ENCODE assay signal across 15 cellular contexts in genomic region chr2:111057045-111057444, GRCh38.
"Had no signal": no experiment of that assay in that cellular context is flagged by ENCODE, and none has a peak within 500 bp of the region (broad histone marks: within the 10 kb centered on the region; RNA-seq: fewer than 3 reads in every experiment).

No MANE protein-coding gene starts in this region.

- H3K36me3 ChIP-seq: cardiac muscle cell, esophagus squamous epithelium, spleen had no signal

- DNase-seq: activated CD4-positive, alpha-beta T cell treated with anti-CD3 and anti-CD28 coated beads, Interleukin-2, amount 50 U/mL, for 48 hours; activated CD8-positive, alpha-beta memory T cell treated with anti-CD3 and anti-CD28 coated beads, Interleukin-2, amount 50 U/mL, for 4 hours; activated naive CD4-positive, alpha-beta T cell; activated T-cell treated with anti-CD3 and anti-CD28 coated beads, Interleukin-2, amount 50 U/mL, for 72 hours; esophagus squamous epithelium; foreskin fibroblast; mammary epithelial cell; spleen; stimulated activated CD4-positive, alpha-beta T cell treated with anti-CD3 and anti-CD28 coated beads, Interleukin-1b, Interleukin-23, amount 100 ng/mL, for 48 hours; stimulated activated naive CD4-positive, alpha-beta T cell had no signal

- H3K27ac ChIP-seq: cardiac muscle cell, esophagus squamous epithelium had no signal

- FAIRE-seq: astrocyte, endometrium, islet of Langerhans, TTC549 had no signal

- H3K4me3 ChIP-seq: cardiac muscle cell, esophagus squamous epithelium had no signal

- H3K9me3 ChIP-seq: esophagus squamous epithelium had no signal

- H3K27me3 ChIP-seq: cardiac muscle cell had no signal

- H3K4me1 ChIP-seq: esophagus squamous epithelium had no signal
